Comparison of ENCODE assay signal across 2 cellular contexts in the genomic region with DNA sequence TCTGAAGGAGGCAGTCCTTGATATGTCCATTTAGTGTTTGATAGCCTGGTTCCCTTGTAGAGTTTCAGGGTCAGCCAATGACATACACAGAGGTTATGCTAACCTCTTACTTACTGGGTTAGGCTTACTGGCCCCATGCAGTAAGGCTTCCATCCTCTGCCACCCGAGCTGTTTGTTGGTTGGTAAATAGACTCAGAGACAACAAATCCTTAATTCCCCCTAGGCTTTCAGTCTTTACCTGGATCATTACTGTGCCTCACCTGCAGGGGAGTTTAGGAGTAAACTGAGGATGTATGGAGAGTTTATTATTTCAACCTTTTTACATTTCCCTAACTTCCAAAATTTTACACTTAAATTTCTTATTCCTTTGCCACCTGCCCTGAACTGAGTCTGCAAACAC.
TF ChIP-seq lines count a peak whose summit lies in the region.

No MANE protein-coding gene starts in this region.

TF ChIP-seq in GM23338, 12 proteins besides CTCF, POLR2A, EP300 and RAD21:
- no peak for TF ChIP-seq EZH2 (IDR thresholded peaks at IDR 0.05; ENCODE audit: low read depth, unreplicated experiment)
- TF ChIP-seq, protein P1, sequence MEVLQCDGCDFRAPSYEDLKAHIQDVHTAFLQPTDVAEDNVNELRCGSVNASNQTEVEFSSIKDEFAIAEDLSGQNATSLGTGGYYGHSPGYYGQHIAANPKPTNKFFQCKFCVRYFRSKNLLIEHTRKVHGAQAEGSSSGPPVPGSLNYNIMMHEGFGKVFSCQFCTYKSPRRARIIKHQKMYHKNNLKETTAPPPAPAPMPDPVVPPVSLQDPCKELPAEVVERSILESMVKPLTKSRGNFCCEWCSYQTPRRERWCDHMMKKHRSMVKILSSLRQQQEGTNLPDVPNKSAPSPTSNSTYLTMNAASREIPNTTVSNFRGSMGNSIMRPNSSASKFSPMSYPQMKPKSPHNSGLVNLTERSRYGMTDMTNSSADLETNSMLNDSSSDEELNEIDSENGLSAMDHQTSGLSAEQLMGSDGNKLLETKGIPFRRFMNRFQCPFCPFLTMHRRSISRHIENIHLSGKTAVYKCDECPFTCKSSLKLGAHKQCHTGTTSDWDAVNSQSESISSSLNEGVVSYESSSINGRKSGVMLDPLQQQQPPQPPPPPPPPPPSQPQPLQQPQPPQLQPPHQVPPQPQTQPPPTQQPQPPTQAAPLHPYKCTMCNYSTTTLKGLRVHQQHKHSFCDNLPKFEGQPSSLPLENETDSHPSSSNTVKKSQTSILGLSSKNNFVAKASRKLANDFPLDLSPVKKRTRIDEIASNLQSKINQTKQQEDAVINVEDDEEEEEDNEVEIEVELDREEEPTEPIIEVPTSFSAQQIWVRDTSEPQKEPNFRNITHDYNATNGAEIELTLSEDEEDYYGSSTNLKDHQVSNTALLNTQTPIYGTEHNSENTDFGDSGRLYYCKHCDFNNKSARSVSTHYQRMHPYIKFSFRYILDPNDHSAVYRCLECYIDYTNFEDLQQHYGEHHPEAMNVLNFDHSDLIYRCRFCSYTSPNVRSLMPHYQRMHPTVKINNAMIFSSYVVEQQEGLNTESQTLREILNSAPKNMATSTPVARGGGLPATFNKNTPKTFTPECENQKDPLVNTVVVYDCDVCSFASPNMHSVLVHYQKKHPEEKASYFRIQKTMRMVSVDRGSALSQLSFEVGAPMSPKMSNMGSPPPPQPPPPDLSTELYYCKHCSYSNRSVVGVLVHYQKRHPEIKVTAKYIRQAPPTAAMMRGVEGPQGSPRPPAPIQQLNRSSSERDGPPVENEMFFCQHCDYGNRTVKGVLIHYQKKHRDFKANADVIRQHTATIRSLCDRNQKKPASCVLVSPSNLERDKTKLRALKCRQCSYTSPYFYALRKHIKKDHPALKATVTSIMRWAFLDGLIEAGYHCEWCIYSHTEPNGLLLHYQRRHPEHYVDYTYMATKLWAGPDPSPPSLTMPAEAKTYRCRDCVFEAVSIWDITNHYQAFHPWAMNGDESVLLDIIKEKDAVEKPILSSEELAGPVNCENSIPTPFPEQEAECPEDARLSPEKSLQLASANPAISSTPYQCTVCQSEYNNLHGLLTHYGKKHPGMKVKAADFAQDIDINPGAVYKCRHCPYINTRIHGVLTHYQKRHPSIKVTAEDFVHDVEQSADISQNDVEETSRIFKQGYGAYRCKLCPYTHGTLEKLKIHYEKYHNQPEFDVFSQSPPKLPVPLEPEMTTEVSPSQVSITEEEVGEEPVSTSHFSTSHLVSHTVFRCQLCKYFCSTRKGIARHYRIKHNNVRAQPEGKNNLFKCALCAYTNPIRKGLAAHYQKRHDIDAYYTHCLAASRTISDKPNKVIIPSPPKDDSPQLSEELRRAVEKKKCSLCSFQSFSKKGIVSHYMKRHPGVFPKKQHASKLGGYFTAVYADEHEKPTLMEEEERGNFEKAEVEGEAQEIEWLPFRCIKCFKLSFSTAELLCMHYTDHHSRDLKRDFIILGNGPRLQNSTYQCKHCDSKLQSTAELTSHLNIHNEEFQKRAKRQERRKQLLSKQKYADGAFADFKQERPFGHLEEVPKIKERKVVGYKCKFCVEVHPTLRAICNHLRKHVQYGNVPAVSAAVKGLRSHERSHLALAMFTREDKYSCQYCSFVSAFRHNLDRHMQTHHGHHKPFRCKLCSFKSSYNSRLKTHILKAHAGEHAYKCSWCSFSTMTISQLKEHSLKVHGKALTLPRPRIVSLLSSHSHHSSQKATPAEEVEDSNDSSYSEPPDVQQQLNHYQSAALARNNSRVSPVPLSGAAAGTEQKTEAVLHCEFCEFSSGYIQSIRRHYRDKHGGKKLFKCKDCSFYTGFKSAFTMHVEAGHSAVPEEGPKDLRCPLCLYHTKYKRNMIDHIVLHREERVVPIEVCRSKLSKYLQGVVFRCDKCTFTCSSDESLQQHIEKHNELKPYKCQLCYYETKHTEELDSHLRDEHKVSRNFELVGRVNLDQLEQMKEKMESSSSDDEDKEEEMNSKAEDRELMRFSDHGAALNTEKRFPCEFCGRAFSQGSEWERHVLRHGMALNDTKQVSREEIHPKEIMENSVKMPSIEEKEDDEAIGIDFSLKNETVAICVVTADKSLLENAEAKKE (CRISPR knock-in tag; IDR thresholded peaks at IDR 0.05): no peak
- TF ChIP-seq ZNF331 (CRISPR knock-in tag; IDR thresholded peaks at IDR 0.05; ENCODE audit: low read depth): no peak

TF ChIP-seq in H1, 55 proteins besides CTCF, POLR2A, EP300 and RAD21:
- TF ChIP-seq HDAC2 (IDR thresholded peaks at IDR 0.05; ENCODE audit: borderline replicate concordance in 1 of 2, low read depth in 2 of 2, low read length in 2 of 2) (no peak), KDM1A (IDR thresholded peaks at IDR 0.05; ENCODE audit: borderline replicate concordance, low read length) (no peak), ASH2L (IDR thresholded peaks at IDR 0.05; ENCODE audit: low read length) (no peak), RFX5 (IDR thresholded peaks at IDR 0.05; ENCODE audit: borderline replicate concordance, low read depth, low read length) (no peak), POLR2AphosphoS5 (IDR thresholded peaks at IDR 0.05; ENCODE audit: low read depth, low read length) (no peak), GABPA (IDR thresholded peaks at IDR 0.05; ENCODE audit: borderline replicate concordance, insufficient read depth, low read length) (no peak), KDM5A (IDR thresholded peaks at IDR 0.05; ENCODE audit: low read length) (no peak), BCL11A (IDR thresholded peaks at IDR 0.05; ENCODE audit: low read depth in 2 of 2, low read length in 2 of 2) (no peak), KDM4A (IDR thresholded peaks at IDR 0.05; ENCODE audit: low read depth, low read length, severe bottlenecking) (no peak), CHD2 (IDR thresholded peaks at IDR 0.05; ENCODE audit: low read length) (no peak), SUZ12 (IDR thresholded peaks at IDR 0.05; ENCODE audit: low read length) (no peak)
- TF ChIP-seq, protein P2, sequence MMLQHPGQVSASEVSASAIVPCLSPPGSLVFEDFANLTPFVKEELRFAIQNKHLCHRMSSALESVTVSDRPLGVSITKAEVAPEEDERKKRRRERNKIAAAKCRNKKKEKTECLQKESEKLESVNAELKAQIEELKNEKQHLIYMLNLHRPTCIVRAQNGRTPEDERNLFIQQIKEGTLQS (IDR thresholded peaks at IDR 0.05; ENCODE audit: insufficient read depth, low read depth, low read length): no peak
